Comparison of ENCODE assay signal across 9 cellular contexts in genomic region chr6:157187182-157188093, GRCh38.
DNase-seq lines count a peak whose midpoint lies in the region; ATAC-seq and TF ChIP-seq lines count a peak whose summit lies in the region.
"Had no signal": no experiment of that assay in that cellular context is flagged by ENCODE, and none has a peak within 500 bp of the region (broad histone marks: within the 10 kb centered on the region; RNA-seq: fewer than 3 reads in every experiment).

No MANE protein-coding gene starts in this region.

- H3K27me3 Mint-ChIP-seq in activated T-helper 17 cell treated with anti-CD3 and anti-CD28 coated beads, Interleukin-2, amount 50 U/mL, for 72 hours, result no peaks in the 10 kb centered on the region
- H3K27me3 Mint-ChIP-seq: CD4-positive, CD25-positive, alpha-beta regulatory T cell had no signal

- TF ChIP-seq CTCF in liver (IDR thresholded peaks at IDR 0.05; ENCODE audit: low read depth, low read length, missing input control), result no peak

- peaks cover 13% of the 10 kb centered on the region for H3K4me1 Mint-ChIP-seq in activated T-helper 17 cell treated with anti-CD3 and anti-CD28 coated beads, Interleukin-2, amount 50 U/mL, for 72 hours

- peak overlapping the region; percentile 72 for H3K27ac Mint-ChIP-seq in activated T-helper 17 cell treated with anti-CD3 and anti-CD28 coated beads, Interleukin-2, amount 50 U/mL, for 72 hours

- TF ChIP-seq RAD21 in liver (IDR thresholded peaks at IDR 0.05), result peak in 1 of 2 donors; percentile 15

- no peak overlapping the region for H3K4me3 Mint-ChIP-seq in activated T-helper 17 cell treated with anti-CD3 and anti-CD28 coated beads, Interleukin-2, amount 50 U/mL, for 72 hours
- H3K4me3 Mint-ChIP-seq: CD4-positive, CD25-positive, alpha-beta regulatory T cell had no signal

- H3K36me3 ChIP-seq in liver (ENCODE audit: control insufficient read depth in 4 of 4, insufficient read depth in 3 of 4, low read depth in 1 of 4, low read length in 3 of 4), result peaks cover 11 to 38% (median 23%) of the 10 kb centered on the region in 4 donors

- DNase-seq in COR-L47 (lab: John Stamatoyannopoulos, UW) (peak; percentile 90), NCI-H1694 (lab: John Stamatoyannopoulos, UW) (peak; percentile 85), CD1c-positive myeloid dendritic cell (ENCODE audit: extremely low spot score) (no peak)

- no peaks in the 10 kb centered on the region for H3K9me3 Mint-ChIP-seq in activated T-helper 17 cell treated with anti-CD3 and anti-CD28 coated beads, Interleukin-2, amount 50 U/mL, for 72 hours
- H3K9me3 Mint-ChIP-seq: CD4-positive, CD25-positive, alpha-beta regulatory T cell had no signal

- 67% methylated on average over 11 of the region's 11 CpGs for WGBS in liver

- no peaks in the 10 kb centered on the region for H3K27me3 ChIP-seq in liver (ENCODE audit: control insufficient read depth in 4 of 4, insufficient read depth in 4 of 4, low read length in 3 of 4)

- peak overlapping the region in 1 of 2 donors; percentile 45 for H3K27ac ChIP-seq in liver (ENCODE audit: low read depth in 1 of 2, low read length in 2 of 2)

- H3K4me3 ChIP-seq in liver (ENCODE audit: low read depth in 1 of 3, low read length in 3 of 3), result no peak overlapping the region

- peaks cover 4 to 17% (median 12%) of the 10 kb centered on the region in 4 donors for H3K4me1 ChIP-seq in liver (ENCODE audit: control insufficient read depth in 4 of 4, insufficient read depth in 4 of 4, low read length in 3 of 4)

- no peak for ATAC-seq in activated T-helper 17 cell treated with anti-CD3 and anti-CD28 coated beads, Interleukin-2, amount 50 U/mL, for 72 hours (replicated peaks)
- ATAC-seq in GM19395 (IDR thresholded peaks at IDR 0.05; ENCODE audit: unreplicated experiment), result no peak
- no peak for ATAC-seq in GM21576 (IDR thresholded peaks at IDR 0.05; ENCODE audit: unreplicated experiment)
- no peak for ATAC-seq in HG03097 (IDR thresholded peaks at IDR 0.05; ENCODE audit: low FRiP score, unreplicated experiment)

- H3K9ac ChIP-seq in liver (ENCODE audit: low read depth in 1 of 2, low read length in 2 of 2), result no peak overlapping the region

- peaks cover 88% of the 10 kb centered on the region for H3K36me3 Mint-ChIP-seq in activated T-helper 17 cell treated with anti-CD3 and anti-CD28 coated beads, Interleukin-2, amount 50 U/mL, for 72 hours (ENCODE audit: low read depth)

- H3K9me3 ChIP-seq in liver (ENCODE audit: control insufficient read depth in 4 of 4, low read length in 3 of 4), result no peaks in the 10 kb centered on the region

TF ChIP-seq in liver, 16 proteins besides CTCF, POLR2A, EP300 and RAD21:
- TF ChIP-seq SP1 (IDR thresholded peaks at IDR 0.05), result no peak
- no peak for TF ChIP-seq ATF3 (IDR thresholded peaks at IDR 0.05)
- TF ChIP-seq FOXA2 (IDR thresholded peaks at IDR 0.05), result peak; percentile 24
- no peak for TF ChIP-seq HNF4A (conservative IDR thresholded peaks at IDR 0.05)
- TF ChIP-seq RXRA (IDR thresholded peaks at IDR 0.05), result peak; percentile 43 to 60
- TF ChIP-seq ZBTB33 (IDR thresholded peaks at IDR 0.05), result no peak
- no peak for TF ChIP-seq JUND (IDR thresholded peaks at IDR 0.05)
- TF ChIP-seq HNF4G (IDR thresholded peaks at IDR 0.05), result no peak
- no peak for TF ChIP-seq REST (IDR thresholded peaks at IDR 0.05)
- no peak for TF ChIP-seq NR2F2 (IDR thresholded peaks at IDR 0.05)
TF ChIP-seq in liver: peak in this region for 2.
